16 cellular contexts compared by ENCODE assay signal in the genomic region with DNA sequence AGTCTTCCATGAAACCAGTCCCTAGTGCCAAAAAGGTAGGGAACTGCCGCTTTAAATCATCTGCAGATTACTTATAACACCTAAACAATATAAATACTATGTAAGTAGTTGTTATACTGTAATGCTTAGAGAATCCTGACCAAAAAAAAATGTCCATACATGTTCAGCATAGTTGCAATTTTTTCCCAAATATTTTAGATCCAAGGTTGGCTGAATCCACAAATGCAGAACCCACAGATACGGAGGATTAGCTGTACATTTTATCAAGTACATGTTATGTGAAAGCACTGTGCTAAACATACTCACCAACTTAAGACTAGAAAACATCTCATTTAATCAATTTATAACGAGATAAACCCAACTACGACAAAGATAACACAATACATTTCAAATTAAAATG. TPM values are rescaled to one million over a fixed set of nuclear protein-coding genes. Genes with fewer than 3 reads are reported as not detected.
DNase-seq lines count a peak whose midpoint lies in the region; FAIRE-seq and TF ChIP-seq lines count a peak whose summit lies in the region.
"Had no signal": no experiment of that assay in that cellular context is flagged by ENCODE, and none has a peak within 500 bp of the region (broad histone marks: within the 10 kb centered on the region; RNA-seq: fewer than 3 reads in every experiment).

No MANE protein-coding gene starts in this region.

- H3K36me3 ChIP-seq in PC-9 (ENCODE audit: low read depth), result no peaks in the 10 kb centered on the region
- H3K36me3 ChIP-seq in testis (ENCODE audit: low read depth, missing control alignments), result no peaks in the 10 kb centered on the region
- no peaks in the 10 kb centered on the region for H3K36me3 ChIP-seq in Caco-2 (ENCODE audit: control insufficient read depth, insufficient read depth, low read length)
- H3K36me3 ChIP-seq: esophagus muscularis mucosa, prostate gland had no signal

- H3K9me3 Mint-ChIP-seq in endothelial cell (ENCODE audit: unreplicated experiment) (no peaks in the 10 kb centered on the region), progenitor cell of endocrine pancreas (ENCODE audit: low read depth) (no peaks in the 10 kb centered on the region), Caco-2 (ENCODE audit: unreplicated experiment) (no peaks in the 10 kb centered on the region)
- H3K9me3 Mint-ChIP-seq: dendritic cell treated with granulocyte-macrophage colony-stimulating factor and Interleukin-4, amounts not matched to agents 40 ng/mL and 50 ng/mL, for 4 days had no signal

- FAIRE-seq in D721Med (lab: Jason Lieb, UNC), result peak; percentile 6

- H3K4me3 Mint-ChIP-seq in endothelial cell (ENCODE audit: unreplicated experiment), result peak overlapping the region; percentile 53
- no peak overlapping the region for H3K4me3 Mint-ChIP-seq in progenitor cell of endocrine pancreas (ENCODE audit: low read depth)
- H3K4me3 Mint-ChIP-seq in Caco-2 (ENCODE audit: unreplicated experiment), result no peak overlapping the region
- H3K4me3 Mint-ChIP-seq: dendritic cell treated with granulocyte-macrophage colony-stimulating factor and Interleukin-4, amounts not matched to agents 40 ng/mL and 50 ng/mL, for 4 days had no signal

- H4K20me1 ChIP-seq in PC-9 (ENCODE audit: insufficient read depth), result peaks cover 98% of the 10 kb centered on the region

- H3K4me1 ChIP-seq in PC-9 (replicated peaks; ENCODE audit: insufficient read depth) (peaks cover 44% of the 10 kb centered on the region), testis (peaks cover 49% of the 10 kb centered on the region), Caco-2 (peaks cover 28% of the 10 kb centered on the region)
- H3K4me1 ChIP-seq: prostate gland had no signal

- H3F3A ChIP-seq in PC-9 (ENCODE audit: insufficient read depth, low read depth), result no peaks in the 10 kb centered on the region

- intact Hi-C loops in PC-9 (cut with micrococcal nuclease; ENCODE audit: unreplicated experiment), result no loop called here
- intact Hi-C loops in testis (cut with DNase I; ENCODE audit: low total_unique reads), result no loop called here
- intact Hi-C loops in Caco-2 (cut with micrococcal nuclease; ENCODE audit: unreplicated experiment), result no loop called here

- H3K27ac Mint-ChIP-seq in endothelial cell (ENCODE audit: unreplicated experiment) (no peak overlapping the region), progenitor cell of endocrine pancreas (peak overlapping the region; percentile 56), Caco-2 (ENCODE audit: unreplicated experiment) (no peak overlapping the region)
- H3K27ac Mint-ChIP-seq: dendritic cell treated with granulocyte-macrophage colony-stimulating factor and Interleukin-4, amounts not matched to agents 40 ng/mL and 50 ng/mL, for 4 days had no signal

- H3K4me3 ChIP-seq in PC-9, result no peak overlapping the region
- no peak overlapping the region for H3K4me3 ChIP-seq in testis
- no peak overlapping the region for H3K4me3 ChIP-seq in Caco-2 (ENCODE audit: low read depth, low read length)
- H3K4me3 ChIP-seq: esophagus muscularis mucosa, prostate gland had no signal

- WGBS in testis, 2 donors, result 52 to 64% methylated on average over 4 of the region's 4 CpGs

- H3K36me3 Mint-ChIP-seq in endothelial cell (ENCODE audit: low read depth, unreplicated experiment) (no peaks in the 10 kb centered on the region), progenitor cell of endocrine pancreas (ENCODE audit: insufficient read depth) (no peaks in the 10 kb centered on the region), Caco-2 (ENCODE audit: insufficient read depth, unreplicated experiment) (peaks cover 15% of the 10 kb centered on the region)

- CTCF ChIA-PET in PC-9 (lab: Charles Lee) (no interaction called here), Caco-2 (lab: Charles Lee) (no interaction called here)

- H2AFZ ChIP-seq in PC-9, result no peak overlapping the region

- peaks cover 100% of the 10 kb centered on the region for H3K79me2 ChIP-seq in PC-9 (ENCODE audit: low read depth)

- H3K27me3 ChIP-seq in PC-9 (ENCODE audit: insufficient read depth, low read depth) (no peaks in the 10 kb centered on the region), testis (no peaks in the 10 kb centered on the region), Caco-2 (replicated peaks; ENCODE audit: control insufficient read depth, insufficient read depth, low read length) (no peaks in the 10 kb centered on the region)
- H3K27me3 ChIP-seq: esophagus muscularis mucosa had no signal

- POLR2A ChIA-PET in PC-9 (lab: Charles Lee; ENCODE audit: unreplicated experiment) (interaction anchor here (0.8 kb wide), 1 partner anchor 9 kb away, joined by 5 read pairs; a partner anchor contains a TSS), Caco-2 (lab: Charles Lee) (interaction anchor here (0.6 to 1.0 kb wide), 2 partner anchors 9 to 59 kb away, joined by 3 to 4 read pairs; a partner anchor contains a TSS)

- H3K27me3 Mint-ChIP-seq in endothelial cell (ENCODE audit: unreplicated experiment) (no peaks in the 10 kb centered on the region), progenitor cell of endocrine pancreas (no peaks in the 10 kb centered on the region), Caco-2 (ENCODE audit: insufficient read depth, unreplicated experiment) (no peaks in the 10 kb centered on the region)
- H3K27me3 Mint-ChIP-seq: dendritic cell treated with granulocyte-macrophage colony-stimulating factor and Interleukin-4, amounts not matched to agents 40 ng/mL and 50 ng/mL, for 4 days had no signal

- no TSS peak for BruUV-seq in PC-9 (replicated peaks; lab: Mats Ljungman, UMichigan)
- no TSS peak for BruUV-seq in Caco-2 (replicated peaks; lab: Mats Ljungman, UMichigan)

- H3K4me1 Mint-ChIP-seq in endothelial cell (ENCODE audit: unreplicated experiment) (peaks cover 33% of the 10 kb centered on the region), progenitor cell of endocrine pancreas (ENCODE audit: low read depth) (peaks cover 32% of the 10 kb centered on the region), Caco-2 (ENCODE audit: low read depth, unreplicated experiment) (peaks cover 27% of the 10 kb centered on the region)

- H3K27ac ChIP-seq in PC-9 (0 out of 2 replicates have a peak overlapping the region, but pooled peaks have one; percentile 12), testis (no peak overlapping the region)
- H3K27ac ChIP-seq: esophagus muscularis mucosa, prostate gland had no signal

- no peaks in the 10 kb centered on the region for H3K9me3 ChIP-seq in PC-9 (ENCODE audit: insufficient read depth, low read depth)
- H3K9me3 ChIP-seq in testis, result no peaks in the 10 kb centered on the region
- H3K9me3 ChIP-seq in Caco-2, result no peaks in the 10 kb centered on the region
- H3K9me3 ChIP-seq: esophagus muscularis mucosa, prostate gland, SK-N-SH had no signal

- DNase-seq in D721Med (ENCODE audit: insufficient read length, low spot score), result no peak
- DNase-seq in PC-9, result no peak
- DNase-seq in endothelial cell (ENCODE audit: low spot score), result no peak
- no peak for DNase-seq in progenitor cell of endocrine pancreas (ENCODE audit: low spot score, unreplicated experiment)
- DNase-seq in NCI-H2081 (lab: John Stamatoyannopoulos, UW), result no peak
- DNase-seq in testis, result no peak
- DNase-seq in Caco-2, result no peak
- DNase-seq: activated CD4-positive, alpha-beta T cell treated with anti-CD3 and anti-CD28 coated beads, Interleukin-2, amount 50 U/mL, for 48 hours; activated gamma-delta T cell; GOT3; NCI-H1436; NCI-H446; SK-N-SH had no signal

- no peaks in the 10 kb centered on the region for H3K9me2 ChIP-seq in PC-9 (ENCODE audit: insufficient read depth)
- H3K9me2 ChIP-seq: SK-N-SH had no signal

- H3K4me2 ChIP-seq in PC-9, result no peak overlapping the region
- H3K4me2 ChIP-seq: SK-N-SH had no signal

- TF ChIP-seq CTCF in D721Med (IDR thresholded peaks at IDR 0.05; ENCODE audit: insufficient read depth, missing control alignments) (no peak), PC-9 (conservative IDR thresholded peaks at IDR 0.05) (no peak), endothelial cell (IDR thresholded peaks at IDR 0.05; ENCODE audit: unreplicated experiment) (no peak), progenitor cell of endocrine pancreas (IDR thresholded peaks at IDR 0.05; ENCODE audit: unreplicated experiment) (no peak), testis (IDR thresholded peaks at IDR 0.05) (no peak), Caco-2 (IDR thresholded peaks at IDR 0.05; ENCODE audit: insufficient read depth in 1 of 2, low read depth in 1 of 2, low read length in 1 of 2, severe bottlenecking in 1 of 2, unreplicated experiment in 1 of 2) (no peak)

- no peak for TF ChIP-seq POLR2A in testis (IDR thresholded peaks at IDR 0.05)

RNA-seq across cellular contexts. Expression of a gene that starts 9.3 kb away (rescaled TPM):
- 31.1 and 34.1 TPM in 2 replicates for total RNA-seq in PC-9 (2021)
- total RNA-seq in endothelial cell (ENCODE audit: unreplicated experiment), result 44.7 TPM
- total RNA-seq in progenitor cell of endocrine pancreas, result 39.9 and 42.0 TPM in 2 replicates
- 10 to 100 TPM; 48.7 to 56.9 TPM for total RNA-seq in testis
- polyA plus RNA-seq in testis (ENCODE audit: insufficient read depth, low read depth, low replicate concordance), result 33.9 TPM
- total RNA-seq in Caco-2 (2022), result 28.0 and 28.5 TPM in 2 replicates
